ENCODE assay signal across 8 cellular contexts in the genomic region with DNA sequence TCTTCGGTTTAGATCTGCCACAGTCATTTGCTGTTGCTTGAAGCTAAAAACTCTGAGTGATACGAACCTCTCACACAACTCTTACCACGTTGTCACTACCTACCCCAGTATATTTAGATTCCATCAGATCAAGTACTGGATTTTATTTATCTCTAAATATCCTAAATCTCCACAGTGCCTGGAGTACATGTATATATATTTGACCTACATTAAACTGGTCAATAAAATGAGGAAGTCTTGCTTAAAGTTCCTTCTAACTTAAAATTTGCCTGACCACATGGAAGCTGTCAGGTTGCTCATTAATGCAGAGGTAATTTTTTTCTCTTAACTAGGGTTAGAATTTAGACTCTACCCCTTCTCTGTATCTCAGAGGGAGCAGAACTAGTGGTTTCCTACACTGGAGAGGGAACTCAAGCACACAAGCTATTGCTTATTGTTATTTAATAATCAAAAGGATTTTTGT. TPM values are rescaled to one million over a fixed set of nuclear protein-coding genes. Genes with fewer than 3 reads are reported as not detected.
DNase-seq lines count a peak whose midpoint lies in the region; ATAC-seq, FAIRE-seq and TF ChIP-seq lines count a peak whose summit lies in the region.

No MANE protein-coding gene starts in this region.

- H3K27ac Mint-ChIP-seq in GM23338, result 0 out of 2 replicates have a peak overlapping the region, but pooled peaks have one; percentile 11
- no peak overlapping the region for H3K27ac Mint-ChIP-seq in effector memory CD8-positive, alpha-beta T cell

- H3K4me3 Mint-ChIP-seq in GM23338, result no peak overlapping the region
- H3K4me3 Mint-ChIP-seq in effector memory CD8-positive, alpha-beta T cell, result peak overlapping the region in 1 of 2 donors; percentile 17

- no peak overlapping the region for H3K4me3 ChIP-seq in GM23338
- peak overlapping the region; percentile 39 for H3K4me3 ChIP-seq in OCI-LY1 (ENCODE audit: low read depth, low read length, poor library complexity, severe bottlenecking)
- H3K4me3 ChIP-seq in muscle layer of duodenum (ENCODE audit: low read depth in 1 of 2, low read length in 2 of 2), result no peak overlapping the region

- TF ChIP-seq POLR2A in GM12891 (IDR thresholded peaks at IDR 0.05; ENCODE audit: low read depth, low read length), result peak; percentile 72; the same call in 1 of the 2 replicates

- no peak overlapping the region for H3K27ac ChIP-seq in GM23338 (ENCODE audit: low read depth)
- peak overlapping the region; percentile 96 for H3K27ac ChIP-seq in OCI-LY1 (ENCODE audit: low read depth, low read length, poor library complexity, severe bottlenecking)
- peak overlapping the region; percentile 81 for H3K27ac ChIP-seq in muscle layer of duodenum (ENCODE audit: low read length)

- no peaks in the 10 kb centered on the region for H3K9me3 Mint-ChIP-seq in GM23338
- peaks cover 1 to 11% of the 10 kb centered on the region in 2 donors for H3K9me3 Mint-ChIP-seq in effector memory CD8-positive, alpha-beta T cell

- no peak for DNase-seq in GM12891 (ENCODE audit: insufficient read length, low spot score)
- no peak for DNase-seq in GM23338 (ENCODE audit: low spot score)
- DNase-seq in GM13976 (ENCODE audit: low spot score), result no peak
- DNase-seq in amniotic stem cell (lab: John Stamatoyannopoulos, UW), result no peak
- DNase-seq in effector memory CD8-positive, alpha-beta T cell, result no peak
- no peak for DNase-seq in kidney tubule cell (ENCODE audit: low spot score)

- ATAC-seq in GM23338, result no peak
- no peak for ATAC-seq in effector memory CD8-positive, alpha-beta T cell (replicated peaks)

- H3K27me3 Mint-ChIP-seq in GM23338 (ENCODE audit: insufficient read depth, low read depth, poor library complexity), result peaks cover 5% of the 10 kb centered on the region
- H3K27me3 Mint-ChIP-seq in effector memory CD8-positive, alpha-beta T cell, result no peaks in the 10 kb centered on the region

- H3K36me3 Mint-ChIP-seq in GM23338 (ENCODE audit: low read depth), result no peaks in the 10 kb centered on the region
- H3K36me3 Mint-ChIP-seq in effector memory CD8-positive, alpha-beta T cell (ENCODE audit: insufficient read depth), result peaks cover 3% of the 10 kb centered on the region

- H3K79me2 ChIP-seq in GM23338 (replicated peaks; ENCODE audit: insufficient read depth) (no peaks in the 10 kb centered on the region), OCI-LY1 (ENCODE audit: insufficient read depth, low read length) (peaks cover 16% of the 10 kb centered on the region)

- H3K9ac ChIP-seq in OCI-LY1 (ENCODE audit: low read length), result peak overlapping the region; percentile 67

- H4K20me1 ChIP-seq in GM23338 (replicated peaks; ENCODE audit: insufficient read depth), result no peaks in the 10 kb centered on the region
- H4K20me1 ChIP-seq in OCI-LY1 (ENCODE audit: insufficient read depth, low read length), result no peaks in the 10 kb centered on the region

- H3K4me2 ChIP-seq in GM23338 (no peak overlapping the region), OCI-LY1 (ENCODE audit: low read length) (peak overlapping the region; percentile 66)

- H3F3A ChIP-seq in GM23338 (replicated peaks; ENCODE audit: low read depth), result no peaks in the 10 kb centered on the region
- H3F3A ChIP-seq in OCI-LY1 (ENCODE audit: insufficient read depth, low read length), result peaks cover 18% of the 10 kb centered on the region

- H3K36me3 ChIP-seq in GM23338 (ENCODE audit: insufficient read depth) (no peaks in the 10 kb centered on the region), OCI-LY1 (ENCODE audit: insufficient read depth, low read length) (no peaks in the 10 kb centered on the region), muscle layer of duodenum (ENCODE audit: control insufficient read depth in 1 of 2, insufficient read depth in 2 of 2, low read length in 2 of 2) (no peaks in the 10 kb centered on the region)

- FAIRE-seq in GM12891 (lab: Jason Lieb, UNC), result no peak

- peaks cover 13% of the 10 kb centered on the region; the same call in 1 of the 2 replicates for H3K4me1 ChIP-seq in GM23338 (ENCODE audit: insufficient read depth)
- H3K4me1 ChIP-seq in OCI-LY1 (ENCODE audit: insufficient read depth, low read length, severe bottlenecking), result peaks cover 89% of the 10 kb centered on the region
- peaks cover 0 to 6% of the 10 kb centered on the region in 2 donors for H3K4me1 ChIP-seq in muscle layer of duodenum (ENCODE audit: control insufficient read depth in 1 of 2, insufficient read depth in 2 of 2, low read length in 2 of 2)

- H3K4me1 Mint-ChIP-seq in GM23338, result peaks cover 34% of the 10 kb centered on the region
- H3K4me1 Mint-ChIP-seq in effector memory CD8-positive, alpha-beta T cell (ENCODE audit: low read depth in 2 of 2), result peaks cover 0 to 9% of the 10 kb centered on the region in 2 donors

- H3K27me3 ChIP-seq in GM23338 (ENCODE audit: insufficient read depth), result no peaks in the 10 kb centered on the region
- H3K27me3 ChIP-seq in OCI-LY1 (ENCODE audit: insufficient read depth, low read length), result no peaks in the 10 kb centered on the region
- H3K27me3 ChIP-seq in muscle layer of duodenum (ENCODE audit: low read depth, low read length), result no peaks in the 10 kb centered on the region

- no peaks in the 10 kb centered on the region for H3K9me3 ChIP-seq in OCI-LY1 (ENCODE audit: low read length)
- H3K9me3 ChIP-seq in muscle layer of duodenum (ENCODE audit: control insufficient read depth in 1 of 2, low read length in 2 of 2), result no peaks in the 10 kb centered on the region

- H3K9me2 ChIP-seq in GM23338 (ENCODE audit: insufficient read depth), result no peaks in the 10 kb centered on the region
- no peaks in the 10 kb centered on the region for H3K9me2 ChIP-seq in OCI-LY1 (ENCODE audit: low read depth, low read length)

- H2AFZ ChIP-seq in GM23338 (no peak overlapping the region), OCI-LY1 (ENCODE audit: low read length) (no peak overlapping the region)

- TF ChIP-seq CTCF in GM23338 (conservative IDR thresholded peaks at IDR 0.05; ENCODE audit: low read depth in 2 of 2), result no peak
- no peak for TF ChIP-seq CTCF in OCI-LY1 (IDR thresholded peaks at IDR 0.05; ENCODE audit: low read length)
- TF ChIP-seq CTCF in GM13976 (IDR thresholded peaks at IDR 0.05; ENCODE audit: borderline replicate concordance, control extremely low read depth, extremely low read depth, insufficient read depth, missing control alignments), result no peak

- in situ Hi-C loops in GM13976 (cut with MboI; ENCODE audit: low sequenced_read_pairs, unreplicated experiment), result no loop called here

TF ChIP-seq in GM12891, 5 proteins besides CTCF, POLR2A, EP300 and RAD21:
- peak; percentile 61; the same call in 1 of the 2 replicates for TF ChIP-seq SPI1 (IDR thresholded peaks at IDR 0.05; ENCODE audit: low read depth, low read length)
- TF ChIP-seq POU2F2 (IDR thresholded peaks at IDR 0.05; ENCODE audit: low read depth, low read length), result no peak
- no peak for TF ChIP-seq TAF1 (IDR thresholded peaks at IDR 0.05; ENCODE audit: low read depth, low read length)
- no peak for TF ChIP-seq PAX5 (IDR thresholded peaks at IDR 0.05; ENCODE audit: insufficient read depth, low read length, severe bottlenecking)
- TF ChIP-seq POLR2AphosphoS5 (IDR thresholded peaks at IDR 0.05; ENCODE audit: low read depth, low read length), result no peak

TF ChIP-seq in GM23338, 12 proteins besides CTCF, POLR2A, EP300 and RAD21 (continues in another document):
- TF ChIP-seq STAT1 (IDR thresholded peaks at IDR 0.05; ENCODE audit: unreplicated experiment) (no peak), EZH2phosphoT487 (IDR thresholded peaks at IDR 0.05; ENCODE audit: unreplicated experiment) (no peak), ZNF331 (CRISPR knock-in tag; IDR thresholded peaks at IDR 0.05; ENCODE audit: low read depth) (no peak), REST (IDR thresholded peaks at IDR 0.05; ENCODE audit: unreplicated experiment) (no peak), NANOG (IDR thresholded peaks at IDR 0.05; ENCODE audit: borderline replicate concordance) (no peak), CREB1 (CRISPR knock-in tag; IDR thresholded peaks at IDR 0.05; ENCODE audit: low read depth) (no peak)

RNA-seq across cellular contexts. Expression of gene MACC1, which starts 3.1 kb away (rescaled TPM):
- polyA plus RNA-seq in GM12891 (2012; ENCODE audit: low read depth, missing spikeins), result 0.64 TPM
- total RNA-seq in GM23338 (2014; rRNA removed; shearing (Covaris generic)), result 13.4 and 14.2 TPM in 2 replicates
- polyA plus RNA-seq in GM23338 (2016; fragmentation: Nextera tagmentation; extraction: Ambion mirVana), result 3.4 and 5.2 TPM in 2 replicates
